13 cellular contexts compared by ENCODE assay signal in the genomic region with DNA sequence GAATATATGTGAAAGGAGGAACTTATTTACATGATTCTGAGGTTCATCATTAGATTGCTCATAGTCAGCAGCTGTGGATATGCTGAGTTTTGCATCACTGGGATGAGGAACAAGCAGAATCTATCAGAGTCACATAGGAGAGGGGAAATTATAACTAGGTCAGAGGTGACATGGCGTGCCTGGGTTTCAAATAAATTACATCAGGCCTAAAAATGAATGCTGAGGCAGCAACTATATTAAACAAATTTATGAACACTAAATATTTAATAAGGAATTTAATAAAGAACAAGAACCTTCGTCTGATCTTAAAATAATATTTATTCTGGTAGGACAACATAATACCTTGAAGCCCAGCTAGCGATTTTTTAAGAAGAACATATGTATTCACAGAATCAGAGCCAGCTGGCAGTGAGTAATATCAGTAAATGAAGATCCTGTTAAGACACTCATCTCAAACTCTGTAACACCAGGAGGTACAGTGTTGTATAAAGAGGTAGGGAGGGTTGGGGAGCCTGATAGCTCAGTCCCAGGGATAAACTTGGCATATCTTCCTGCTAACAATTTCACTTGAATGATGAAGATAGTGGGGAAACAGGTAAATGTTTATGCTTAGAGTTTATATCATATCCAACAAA.
DNase-seq lines count a peak whose midpoint lies in the region; ATAC-seq and TF ChIP-seq lines count a peak whose summit lies in the region.
"Had no signal": no experiment of that assay in that cellular context is flagged by ENCODE, and none has a peak within 500 bp of the region (broad histone marks: within the 10 kb centered on the region; RNA-seq: fewer than 3 reads in every experiment).

No MANE protein-coding gene starts in this region.

- no peak overlapping the region for H3K4me3 ChIP-seq in mucosa of descending colon
- H3K4me3 ChIP-seq: HAP-1 had no signal

- ATAC-seq in HG02885 (IDR thresholded peaks at IDR 0.05; ENCODE audit: poor library complexity, unreplicated experiment) (peak; percentile 62), mucosa of descending colon (peak; percentile 20), HG02970 (IDR thresholded peaks at IDR 0.05; ENCODE audit: low FRiP score, unreplicated experiment) (no peak), GM21737 (IDR thresholded peaks at IDR 0.05; ENCODE audit: unreplicated experiment) (no peak)

- TF ChIP-seq CTCF in VCaP (conservative IDR thresholded peaks at IDR 0.05), result no peak
- TF ChIP-seq CTCF in mucosa of descending colon (IDR thresholded peaks at IDR 0.05), result no peak

- peak overlapping the region; percentile 42; the same call in 1 of the 2 replicates for H3K27ac ChIP-seq in VCaP

- intact Hi-C loops in mucosa of descending colon (cut with DNase I, micrococcal nuclease), result no loop called here

- H3K4me1 ChIP-seq in mucosa of descending colon (ENCODE audit: low read depth), result no peaks in the 10 kb centered on the region
- H3K4me1 ChIP-seq: HAP-1 had no signal

- H3K36me3 ChIP-seq in mucosa of descending colon (ENCODE audit: low read depth), result no peaks in the 10 kb centered on the region
- H3K36me3 ChIP-seq: HAP-1 had no signal

- H3K9me3 ChIP-seq in mucosa of descending colon, result no peaks in the 10 kb centered on the region
- H3K9me3 ChIP-seq: HAP-1 had no signal

- peak; percentile 66 for DNase-seq in NOMO-1 treated with DMSO at 0.1 percent for 48 hours (lab: John Stamatoyannopoulos, UW; ENCODE audit: unreplicated experiment)
- DNase-seq in NOMO-1 treated with dmso at 0.1 percent for 144 hours (lab: John Stamatoyannopoulos, UW; ENCODE audit: unreplicated experiment), result no peak
- DNase-seq in mucosa of descending colon, result peak in 1 of 3 donors; percentile 8
- no peak for DNase-seq in NCI-H774 (lab: John Stamatoyannopoulos, UW)
- DNase-seq: activated CD4-positive, alpha-beta memory T cell treated with anti-CD3 and anti-CD28 coated beads, Interleukin-2, amount 10 ng/mL, durations not matched to agents 7 days and 5 days; activated gamma-delta T cell; NCI-H1092 treated with DMSO at 0.1 percent for 48 hours; small intestine had no signal

Comparison
In these comparisons a context has a peak if more than half of its experiments do, and no peak if none do; other contexts are left out.
1. ATAC-seq: peak in HG02885 (single experiment) and mucosa of descending colon (single experiment); none in HG02970 (single experiment) and GM21737 (single experiment).